1 cellular context compared by ENCODE assay signal in genomic region chr6:49462927-49463611, GRCh38.
A peak's percentile ranks its signal among the peaks of the same experiment; 100 is the strongest.
TF ChIP-seq lines count a peak whose summit lies in the region.

Gene CENPQ (plus strand): TSS chr6:49463370. CDS start chr6:49470177, 6,807 bp downstream.
Gene MMUT (minus strand): TSS chr6:49463253. CDS start chr6:49459466, 3,787 bp downstream.

TF ChIP-seq in K562, 482 proteins besides CTCF, POLR2A, EP300 and RAD21 (continued from another document and continues in another):
- TF ChIP-seq SIX5 (IDR thresholded peaks at IDR 0.05; ENCODE audit: borderline replicate concordance in 1 of 2, insufficient read depth in 1 of 2, low read depth in 1 of 2, low read length in 2 of 2) (peak; percentile 25 to 47; a peak in 2 of 4 replicates), ZBTB5 (IDR thresholded peaks at IDR 0.05) (no peak), NCOA1 (IDR thresholded peaks at IDR 0.05; ENCODE audit: low read depth) (peak; percentile 55; the same call in 1 of the 2 replicates), MEF2A (IDR thresholded peaks at IDR 0.05; ENCODE audit: control insufficient read depth, low read depth, low read length) (no peak), GTF2E2 (tag; IDR thresholded peaks at IDR 0.05) (peak; percentile 54; the same call in 1 of the 2 replicates), SPI1 (IDR thresholded peaks at IDR 0.05; ENCODE audit: borderline replicate concordance, low read depth, low read length) (peak; percentile 88), SLC30A9 (CRISPR knock-in tag; IDR thresholded peaks at IDR 0.05) (no peak), ZNF695 (CRISPR knock-in tag; IDR thresholded peaks at IDR 0.05) (no peak), THAP12 (CRISPR knock-in tag; IDR thresholded peaks at IDR 0.05) (peak; percentile 59; the same call in 1 of the 2 replicates), NR2C2 (CRISPR knock-in tag; IDR thresholded peaks at IDR 0.05) (peak; percentile 89), NR2C2 (tag; IDR thresholded peaks at IDR 0.05) (peak; percentile 98), PYGO2 (tag; IDR thresholded peaks at IDR 0.05) (no peak), MCM3 (IDR thresholded peaks at IDR 0.05) (no peak), ATF3 (IDR thresholded peaks at IDR 0.05) (peak; percentile 17; the same call in 1 of the 2 replicates), ATF3 (CRISPR knock-in tag; conservative IDR thresholded peaks at IDR 0.05) (no peak), ETV5 (CRISPR knock-in tag; IDR thresholded peaks at IDR 0.05; ENCODE audit: low read depth) (peak; percentile 74), ZNF785 (CRISPR knock-in tag; IDR thresholded peaks at IDR 0.05) (no peak), ZNF239 (CRISPR knock-in tag; IDR thresholded peaks at IDR 0.05) (no peak), DDX20 (tag; IDR thresholded peaks at IDR 0.05; ENCODE audit: low read depth) (no peak), PTBP1 (IDR thresholded peaks at IDR 0.05; ENCODE audit: low read depth, low read length) (no peak), ZNF384 (IDR thresholded peaks at IDR 0.05; ENCODE audit: low read depth, low read length) (no peak), SREBF1 (IDR thresholded peaks at IDR 0.05; ENCODE audit: borderline replicate concordance, low read depth, low read length) (no peak), CREB1 (IDR thresholded peaks at IDR 0.05) (peak; percentile 99), CREB1 (CRISPR knock-in tag; IDR thresholded peaks at IDR 0.05) (peak; percentile 99), KLF13 (tag; IDR thresholded peaks at IDR 0.05; ENCODE audit: borderline replicate concordance, low read depth) (peak; percentile 95), RBBP5 (IDR thresholded peaks at IDR 0.05; ENCODE audit: borderline replicate concordance, insufficient read depth, low read length, poor library complexity, severe bottlenecking) (peak; percentile 78), ZNF121 (CRISPR knock-in tag; conservative IDR thresholded peaks at IDR 0.05) (no peak), LARP7 (IDR thresholded peaks at IDR 0.05) (no peak), BHLHE40 (IDR thresholded peaks at IDR 0.05; ENCODE audit: low read length) (no peak), SNRNP70 (optimal IDR thresholded peaks at IDR 0.05; ENCODE audit: low read depth, low read length) (no peak), L3MBTL2 (IDR thresholded peaks at IDR 0.05) (peak; percentile 59; the same call in 1 of the 2 replicates), STAG1 (CRISPR knock-in tag; IDR thresholded peaks at IDR 0.05; ENCODE audit: borderline replicate concordance) (no peak), NFYB (IDR thresholded peaks at IDR 0.05; ENCODE audit: extremely low read depth, insufficient read length) (peak; percentile 58), HOMEZ (CRISPR knock-in tag; IDR thresholded peaks at IDR 0.05) (no peak), KAT8 (IDR thresholded peaks at IDR 0.05; ENCODE audit: low read depth) (no peak), HES1 (IDR thresholded peaks at IDR 0.05; ENCODE audit: low read depth) (no peak), RBM17 (IDR thresholded peaks at IDR 0.05; ENCODE audit: borderline replicate concordance, low read depth, low read length) (no peak), NR1H2 (CRISPR knock-in tag; IDR thresholded peaks at IDR 0.05) (no peak), ZNF79 (CRISPR knock-in tag; IDR thresholded peaks at IDR 0.05; ENCODE audit: low read depth) (no peak), NBN (IDR thresholded peaks at IDR 0.05; ENCODE audit: low read depth) (peak; percentile 94), ZNF586 (CRISPR knock-in tag; conservative IDR thresholded peaks at IDR 0.05) (no peak), MXI1 (IDR thresholded peaks at IDR 0.05; ENCODE audit: low read depth, low read length) (peak; percentile 88), TAF15 (IDR thresholded peaks at IDR 0.05; ENCODE audit: low read depth, low read length) (no peak)
- TF ChIP-seq, protein P1, sequence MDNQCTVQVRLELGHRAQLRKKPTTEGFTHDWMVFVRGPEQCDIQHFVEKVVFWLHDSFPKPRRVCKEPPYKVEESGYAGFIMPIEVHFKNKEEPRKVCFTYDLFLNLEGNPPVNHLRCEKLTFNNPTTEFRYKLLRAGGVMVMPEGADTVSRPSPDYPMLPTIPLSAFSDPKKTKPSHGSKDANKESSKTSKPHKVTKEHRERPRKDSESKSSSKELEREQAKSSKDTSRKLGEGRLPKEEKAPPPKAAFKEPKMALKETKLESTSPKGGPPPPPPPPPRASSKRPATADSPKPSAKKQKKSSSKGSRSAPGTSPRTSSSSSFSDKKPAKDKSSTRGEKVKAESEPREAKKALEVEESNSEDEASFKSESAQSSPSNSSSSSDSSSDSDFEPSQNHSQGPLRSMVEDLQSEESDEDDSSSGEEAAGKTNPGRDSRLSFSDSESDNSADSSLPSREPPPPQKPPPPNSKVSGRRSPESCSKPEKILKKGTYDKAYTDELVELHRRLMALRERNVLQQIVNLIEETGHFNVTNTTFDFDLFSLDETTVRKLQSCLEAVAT (IDR thresholded peaks at IDR 0.05) = peak in 1 of 2 experiments; percentile 86; a peak in 2 of 4 replicates
- TF ChIP-seq, protein P2, sequence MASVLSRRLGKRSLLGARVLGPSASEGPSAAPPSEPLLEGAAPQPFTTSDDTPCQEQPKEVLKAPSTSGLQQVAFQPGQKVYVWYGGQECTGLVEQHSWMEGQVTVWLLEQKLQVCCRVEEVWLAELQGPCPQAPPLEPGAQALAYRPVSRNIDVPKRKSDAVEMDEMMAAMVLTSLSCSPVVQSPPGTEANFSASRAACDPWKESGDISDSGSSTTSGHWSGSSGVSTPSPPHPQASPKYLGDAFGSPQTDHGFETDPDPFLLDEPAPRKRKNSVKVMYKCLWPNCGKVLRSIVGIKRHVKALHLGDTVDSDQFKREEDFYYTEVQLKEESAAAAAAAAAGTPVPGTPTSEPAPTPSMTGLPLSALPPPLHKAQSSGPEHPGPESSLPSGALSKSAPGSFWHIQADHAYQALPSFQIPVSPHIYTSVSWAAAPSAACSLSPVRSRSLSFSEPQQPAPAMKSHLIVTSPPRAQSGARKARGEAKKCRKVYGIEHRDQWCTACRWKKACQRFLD (CRISPR knock-in tag; IDR thresholded peaks at IDR 0.05) = no peak
- TF ChIP-seq, protein P3, sequence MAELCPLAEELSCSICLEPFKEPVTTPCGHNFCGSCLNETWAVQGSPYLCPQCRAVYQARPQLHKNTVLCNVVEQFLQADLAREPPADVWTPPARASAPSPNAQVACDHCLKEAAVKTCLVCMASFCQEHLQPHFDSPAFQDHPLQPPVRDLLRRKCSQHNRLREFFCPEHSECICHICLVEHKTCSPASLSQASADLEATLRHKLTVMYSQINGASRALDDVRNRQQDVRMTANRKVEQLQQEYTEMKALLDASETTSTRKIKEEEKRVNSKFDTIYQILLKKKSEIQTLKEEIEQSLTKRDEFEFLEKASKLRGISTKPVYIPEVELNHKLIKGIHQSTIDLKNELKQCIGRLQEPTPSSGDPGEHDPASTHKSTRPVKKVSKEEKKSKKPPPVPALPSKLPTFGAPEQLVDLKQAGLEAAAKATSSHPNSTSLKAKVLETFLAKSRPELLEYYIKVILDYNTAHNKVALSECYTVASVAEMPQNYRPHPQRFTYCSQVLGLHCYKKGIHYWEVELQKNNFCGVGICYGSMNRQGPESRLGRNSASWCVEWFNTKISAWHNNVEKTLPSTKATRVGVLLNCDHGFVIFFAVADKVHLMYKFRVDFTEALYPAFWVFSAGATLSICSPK (IDR thresholded peaks at IDR 0.05; ENCODE audit: borderline replicate concordance) = no peak
- TF ChIP-seq, protein P4, sequence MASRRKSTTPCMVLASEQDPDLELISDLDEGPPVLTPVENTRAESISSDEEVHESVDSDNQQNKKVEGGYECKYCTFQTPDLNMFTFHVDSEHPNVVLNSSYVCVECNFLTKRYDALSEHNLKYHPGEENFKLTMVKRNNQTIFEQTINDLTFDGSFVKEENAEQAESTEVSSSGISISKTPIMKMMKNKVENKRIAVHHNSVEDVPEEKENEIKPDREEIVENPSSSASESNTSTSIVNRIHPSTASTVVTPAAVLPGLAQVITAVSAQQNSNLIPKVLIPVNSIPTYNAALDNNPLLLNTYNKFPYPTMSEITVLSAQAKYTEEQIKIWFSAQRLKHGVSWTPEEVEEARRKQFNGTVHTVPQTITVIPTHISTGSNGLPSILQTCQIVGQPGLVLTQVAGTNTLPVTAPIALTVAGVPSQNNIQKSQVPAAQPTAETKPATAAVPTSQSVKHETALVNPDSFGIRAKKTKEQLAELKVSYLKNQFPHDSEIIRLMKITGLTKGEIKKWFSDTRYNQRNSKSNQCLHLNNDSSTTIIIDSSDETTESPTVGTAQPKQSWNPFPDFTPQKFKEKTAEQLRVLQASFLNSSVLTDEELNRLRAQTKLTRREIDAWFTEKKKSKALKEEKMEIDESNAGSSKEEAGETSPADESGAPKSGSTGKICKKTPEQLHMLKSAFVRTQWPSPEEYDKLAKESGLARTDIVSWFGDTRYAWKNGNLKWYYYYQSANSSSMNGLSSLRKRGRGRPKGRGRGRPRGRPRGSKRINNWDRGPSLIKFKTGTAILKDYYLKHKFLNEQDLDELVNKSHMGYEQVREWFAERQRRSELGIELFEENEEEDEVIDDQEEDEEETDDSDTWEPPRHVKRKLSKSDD (conservative IDR thresholded peaks at IDR 0.05; ENCODE audit: low read length) = peak; percentile 44; the same call in 1 of the 2 replicates
- TF ChIP-seq, protein P5, sequence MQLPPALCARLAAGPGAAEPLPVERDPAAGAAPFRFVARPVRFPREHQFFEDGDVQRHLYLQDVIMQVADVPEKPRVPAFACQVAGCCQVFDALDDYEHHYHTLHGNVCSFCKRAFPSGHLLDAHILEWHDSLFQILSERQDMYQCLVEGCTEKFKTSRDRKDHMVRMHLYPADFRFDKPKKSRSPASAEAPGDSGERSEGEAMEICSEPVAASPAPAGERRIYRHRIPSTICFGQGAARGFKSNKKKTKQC (CRISPR knock-in tag; IDR thresholded peaks at IDR 0.05) = peak; percentile 79; the same call in 1 of the 2 replicates
- TF ChIP-seq, protein P6, sequence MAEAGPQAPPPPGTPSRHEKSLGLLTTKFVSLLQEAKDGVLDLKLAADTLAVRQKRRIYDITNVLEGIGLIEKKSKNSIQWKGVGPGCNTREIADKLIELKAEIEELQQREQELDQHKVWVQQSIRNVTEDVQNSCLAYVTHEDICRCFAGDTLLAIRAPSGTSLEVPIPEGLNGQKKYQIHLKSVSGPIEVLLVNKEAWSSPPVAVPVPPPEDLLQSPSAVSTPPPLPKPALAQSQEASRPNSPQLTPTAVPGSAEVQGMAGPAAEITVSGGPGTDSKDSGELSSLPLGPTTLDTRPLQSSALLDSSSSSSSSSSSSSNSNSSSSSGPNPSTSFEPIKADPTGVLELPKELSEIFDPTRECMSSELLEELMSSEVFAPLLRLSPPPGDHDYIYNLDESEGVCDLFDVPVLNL (CRISPR knock-in tag; IDR thresholded peaks at IDR 0.05; ENCODE audit: low read depth) = peak; percentile 92
